8 cellular contexts compared by ENCODE assay signal in genomic region chr14:21476526-21476924, GRCh38. TPM values are rescaled to one million over a fixed set of nuclear protein-coding genes. Genes with fewer than 3 reads are reported as not detected.
DNase-seq lines count a peak whose midpoint lies in the region; ATAC-seq and TF ChIP-seq lines count a peak whose summit lies in the region.

No MANE protein-coding gene starts in this region.

- DNase-seq in LNCaP clone FGC (ENCODE audit: low read depth) (peak; percentile 59), suprapubic skin (ENCODE audit: low spot score in 2 of 2) (peak; percentile 92 to 95)
- DNase-seq in activated CD8-positive, alpha-beta memory T cell treated with anti-CD3 and anti-CD28 coated beads for 4 hours (ENCODE audit: low read depth in 2 of 2): peak; percentile 69
- peak; percentile 83 for DNase-seq in natural killer cell treated with Interleukin-12 subunit alpha and Interleukin-12 subunit beta and Interleukin-15 and Interleukin-18, amount 100 ng/mL, for 72 hours (ENCODE audit: low spot score)

- peaks cover 24 to 60% (median 47%) of the 10 kb centered on the region in 11 experiments for H3K36me3 ChIP-seq in BLaER1 treated with 17β-estradiol and CSF1 and Interleukin-3, amounts not matched to agents 10 nM and 100 nM
- peaks cover 22% of the 10 kb centered on the region for H3K36me3 ChIP-seq in suprapubic skin

- WGBS in suprapubic skin: 0% methylated on average over 23 of the region's 27 CpGs

- TF ChIP-seq CTCF in LNCaP clone FGC (IDR thresholded peaks at IDR 0.05; ENCODE audit: control insufficient read depth, extremely low read depth, insufficient read depth) (no peak), suprapubic skin (IDR thresholded peaks at IDR 0.05) (no peak)

- TF ChIP-seq POLR2A in suprapubic skin (IDR thresholded peaks at IDR 0.05): no peak

- TF ChIP-seq EP300 in suprapubic skin (IDR thresholded peaks at IDR 0.05): no peak

- H3K4me3 ChIP-seq in BLaER1 treated with 17β-estradiol and CSF1 and Interleukin-3, amounts not matched to agents 10 nM and 100 nM: peak overlapping the region; percentile 81 to 98 (median 92)
- H3K4me3 ChIP-seq in LNCaP clone FGC (ENCODE audit: low read depth, low read length) (peak overlapping the region; percentile 98), suprapubic skin (peak overlapping the region; percentile 79)

- peak overlapping the region; percentile 96 for H3K27ac Mint-ChIP-seq in natural killer cell treated with Interleukin-12 subunit alpha and Interleukin-12 subunit beta and Interleukin-15 and Interleukin-18, amount 100 ng/mL, for 72 hours

- no peaks in the 10 kb centered on the region for H3K27me3 Mint-ChIP-seq in natural killer cell treated with Interleukin-12 subunit alpha and Interleukin-12 subunit beta and Interleukin-15 and Interleukin-18, amount 100 ng/mL, for 72 hours

- peak overlapping the region; percentile 66 to 89 (median 78) for H3K4me2 ChIP-seq in BLaER1 treated with 17β-estradiol and CSF1 and Interleukin-3, amounts not matched to agents 10 nM and 100 nM

- peaks cover 0 to 31% (median 6%) of the 10 kb centered on the region in 11 experiments; a peak in 7 of 22 replicates for H4K20me1 ChIP-seq in BLaER1 treated with 17β-estradiol and CSF1 and Interleukin-3, amounts not matched to agents 10 nM and 100 nM

- H3K9me3 ChIP-seq in BLaER1 treated with 17β-estradiol and CSF1 and Interleukin-3, amounts not matched to agents 10 nM and 100 nM (replicated peaks in 1 of 11): no peaks in the 10 kb centered on the region
- H3K9me3 ChIP-seq in suprapubic skin: no peaks in the 10 kb centered on the region

- H3K4me1 ChIP-seq in BLaER1 treated with 17β-estradiol and CSF1 and Interleukin-3, amounts not matched to agents 10 nM and 100 nM: peaks cover 19 to 24% (median 23%) of the 10 kb centered on the region in 10 experiments
- peaks cover 25% of the 10 kb centered on the region for H3K4me1 ChIP-seq in suprapubic skin

- peak overlapping the region; percentile 70 to 95 (median 82) for H3K9ac ChIP-seq in BLaER1 treated with 17β-estradiol and CSF1 and Interleukin-3, amounts not matched to agents 10 nM and 100 nM

- H3K27ac ChIP-seq in BLaER1 treated with 17β-estradiol and CSF1 and Interleukin-3, amounts not matched to agents 10 nM and 100 nM: peak overlapping the region; percentile 33 to 90 (median 55); a peak in 17 of 22 replicates
- peak overlapping the region; percentile 91 for H3K27ac ChIP-seq in suprapubic skin

- H3K9me3 Mint-ChIP-seq in natural killer cell treated with Interleukin-12 subunit alpha and Interleukin-12 subunit beta and Interleukin-15 and Interleukin-18, amount 100 ng/mL, for 72 hours: no peaks in the 10 kb centered on the region

- H3K36me3 Mint-ChIP-seq in natural killer cell treated with Interleukin-12 subunit alpha and Interleukin-12 subunit beta and Interleukin-15 and Interleukin-18, amount 100 ng/mL, for 72 hours: peaks cover 23% of the 10 kb centered on the region

- ATAC-seq in GM19328 (IDR thresholded peaks at IDR 0.05; ENCODE audit: unreplicated experiment): peak; percentile 35
- peak; percentile 83 for ATAC-seq in esophagus mucosa
- peak; percentile 72 to 81 for ATAC-seq in natural killer cell treated with Interleukin-12 subunit alpha and Interleukin-12 subunit beta and Interleukin-15 and Interleukin-18, amount 100 ng/mL, for 72 hours
- no peak for ATAC-seq in GM19395 (IDR thresholded peaks at IDR 0.05; ENCODE audit: unreplicated experiment)

- H3K27me3 ChIP-seq in BLaER1 treated with 17β-estradiol and CSF1 and Interleukin-3, amounts not matched to agents 10 nM and 100 nM: no peaks in the 10 kb centered on the region
- no peaks in the 10 kb centered on the region for H3K27me3 ChIP-seq in suprapubic skin

- peaks cover 26 to 38% of the 10 kb centered on the region in 2 donors for H3K4me1 Mint-ChIP-seq in natural killer cell treated with Interleukin-12 subunit alpha and Interleukin-12 subunit beta and Interleukin-15 and Interleukin-18, amount 100 ng/mL, for 72 hours (ENCODE audit: low read depth in 2 of 2)

- peak overlapping the region; percentile 99 for H3K4me3 Mint-ChIP-seq in natural killer cell treated with Interleukin-12 subunit alpha and Interleukin-12 subunit beta and Interleukin-15 and Interleukin-18, amount 100 ng/mL, for 72 hours

RNA-seq across cellular contexts. Expression of gene RAB2B, which starts 0.2 kb away (rescaled TPM):
- total RNA-seq in esophagus mucosa: 11.4 TPM
- 10 to 100 TPM; 25.9 to 51.2 TPM for total RNA-seq in natural killer cell treated with Interleukin-12 subunit alpha and Interleukin-12 subunit beta and Interleukin-15 and Interleukin-18, amount 100 ng/mL, for 72 hours
- total RNA-seq in suprapubic skin: 10 to 100 TPM; 20.2 to 24.9 (median 21.5) TPM

RNA-seq across cellular contexts. Expression of gene TOX4, which starts 0.5 kb away (rescaled TPM):
- 70.6 TPM for total RNA-seq in esophagus mucosa
- 100 to 1,000 TPM in 1 of 2 donors, 10 to 100 TPM in 1; 92.0 to 105 TPM for total RNA-seq in natural killer cell treated with Interleukin-12 subunit alpha and Interleukin-12 subunit beta and Interleukin-15 and Interleukin-18, amount 100 ng/mL, for 72 hours
- 10 to 100 TPM; 70.1 to 80.5 (median 77.9) TPM for total RNA-seq in suprapubic skin

RNA-seq across cellular contexts. Expression of gene CHD8, which starts 20.6 kb away (rescaled TPM):
- 46.3 TPM for total RNA-seq in esophagus mucosa
- total RNA-seq in natural killer cell treated with Interleukin-12 subunit alpha and Interleukin-12 subunit beta and Interleukin-15 and Interleukin-18, amount 100 ng/mL, for 72 hours: 100 to 1,000 TPM; 118 to 147 TPM
- 100 to 1,000 TPM in 2 of 4 donors, 10 to 100 TPM in 2; 67.3 to 122 (median 101) TPM for total RNA-seq in suprapubic skin

RNA-seq across cellular contexts. Expression of gene METTL3, which starts 34.6 kb away (rescaled TPM):
- total RNA-seq in esophagus mucosa (20.9 TPM), suprapubic skin (100 to 1,000 TPM in 1 of 4 donors, 10 to 100 TPM in 3; 38.9 to 125 (median 44.8) TPM)
- total RNA-seq in natural killer cell treated with Interleukin-12 subunit alpha and Interleukin-12 subunit beta and Interleukin-15 and Interleukin-18, amount 100 ng/mL, for 72 hours: 10 to 100 TPM; 66.8 to 91.4 TPM

RNA-seq across cellular contexts. Expression of gene SALL2, which starts 49.6 kb away (rescaled TPM):
- total RNA-seq in esophagus mucosa (1.4 TPM), suprapubic skin (10 to 100 TPM in 1 of 4 donors, 1 to 10 TPM in 3; 3.0 to 15.6 (median 4.4) TPM)
- total RNA-seq in natural killer cell treated with Interleukin-12 subunit alpha and Interleukin-12 subunit beta and Interleukin-15 and Interleukin-18, amount 100 ng/mL, for 72 hours: under 1 TPM; 0.31 to 0.45 TPM
